ENCODE assay signal across 8 cellular contexts in genomic region chr3:20340324-20340928, GRCh38.
DNase-seq lines count a peak whose midpoint lies in the region; ATAC-seq and TF ChIP-seq lines count a peak whose summit lies in the region.

No MANE protein-coding gene starts in this region.

- no peaks in the 10 kb centered on the region for H3K79me2 ChIP-seq in mesendoderm (ENCODE audit: control insufficient read depth, insufficient read depth, low read length)

- H3K36me3 ChIP-seq in CD4-positive, alpha-beta memory T cell (ENCODE audit: insufficient read depth, low read length), result no peaks in the 10 kb centered on the region
- H3K36me3 ChIP-seq in endodermal cell (ENCODE audit: control insufficient read depth, insufficient read depth, low read length) (no peaks in the 10 kb centered on the region), mesendoderm (ENCODE audit: control insufficient read depth, insufficient read depth, low read length) (no peaks in the 10 kb centered on the region)

- peaks cover 0 to 3% (median under 1%) of the 10 kb centered on the region in 4 donors for H3K4me1 Mint-ChIP-seq in CD4-positive, alpha-beta memory T cell
- H3K4me1 Mint-ChIP-seq in activated CD8-positive, alpha-beta T cell treated with anti-CD3 and anti-CD28 coated beads for 36 hours (ENCODE audit: low read depth), result peaks cover 5% of the 10 kb centered on the region
- H3K4me1 Mint-ChIP-seq in endodermal cell, result peaks cover 46% of the 10 kb centered on the region

- intact Hi-C loops in CD4-positive, alpha-beta memory T cell (cut with micrococcal nuclease), result no loop called here
- intact Hi-C loops in activated CD8-positive, alpha-beta T cell treated with anti-CD3 and anti-CD28 coated beads for 36 hours (cut with micrococcal nuclease), result no loop called here

- H3K4me3 ChIP-seq in CD4-positive, alpha-beta memory T cell (ENCODE audit: low read length in 2 of 2), result no peak overlapping the region
- H3K4me3 ChIP-seq in endodermal cell (ENCODE audit: low read length), result no peak overlapping the region
- no peak overlapping the region for H3K4me3 ChIP-seq in mesendoderm (ENCODE audit: low read length)

- no peak overlapping the region for H3K27ac Mint-ChIP-seq in CD4-positive, alpha-beta memory T cell
- no peak overlapping the region for H3K27ac Mint-ChIP-seq in activated CD8-positive, alpha-beta T cell treated with anti-CD3 and anti-CD28 coated beads for 36 hours
- peak overlapping the region; percentile 42 for H3K27ac Mint-ChIP-seq in endodermal cell

- no peak overlapping the region for H2BK120ac ChIP-seq in mesendoderm (ENCODE audit: low read depth, low read length)

- no peak overlapping the region for H3K23ac ChIP-seq in mesendoderm (ENCODE audit: low read length)

- H3K4ac ChIP-seq in mesendoderm (ENCODE audit: low read depth, low read length), result no peak overlapping the region

- no peak overlapping the region for H2BK15ac ChIP-seq in mesendoderm (replicated peaks; ENCODE audit: low read depth)

- H3K9me3 Mint-ChIP-seq in CD4-positive, alpha-beta memory T cell, result no peaks in the 10 kb centered on the region
- no peaks in the 10 kb centered on the region for H3K9me3 Mint-ChIP-seq in activated CD8-positive, alpha-beta T cell treated with anti-CD3 and anti-CD28 coated beads for 36 hours
- H3K9me3 Mint-ChIP-seq in endodermal cell, result peaks cover 15% of the 10 kb centered on the region

- H3K27me3 Mint-ChIP-seq in CD4-positive, alpha-beta memory T cell, result no peaks in the 10 kb centered on the region
- H3K27me3 Mint-ChIP-seq in activated CD8-positive, alpha-beta T cell treated with anti-CD3 and anti-CD28 coated beads for 36 hours, result no peaks in the 10 kb centered on the region
- H3K27me3 Mint-ChIP-seq in endodermal cell (ENCODE audit: insufficient read depth), result peaks cover 1% of the 10 kb centered on the region

- no peaks in the 10 kb centered on the region for H3K27me3 ChIP-seq in CD4-positive, alpha-beta memory T cell (ENCODE audit: insufficient read depth, low read length)
- H3K27me3 ChIP-seq in endodermal cell (ENCODE audit: control insufficient read depth, insufficient read depth, low read length, poor library complexity, severe bottlenecking) (no peaks in the 10 kb centered on the region), mesendoderm (ENCODE audit: insufficient read depth, low read length, poor library complexity) (no peaks in the 10 kb centered on the region)

- peak; percentile 86 for TF ChIP-seq CTCF in activated CD8-positive, alpha-beta T cell treated with anti-CD3 and anti-CD28 coated beads for 36 hours (IDR thresholded peaks at IDR 0.05)
- TF ChIP-seq CTCF in endodermal cell (conservative IDR thresholded peaks at IDR 0.05), result peak; percentile 95

- no peak overlapping the region for H4K5ac ChIP-seq in mesendoderm (ENCODE audit: low read length)

- H2AK5ac ChIP-seq in mesendoderm (ENCODE audit: low read length), result no peak overlapping the region

- no peaks in the 10 kb centered on the region for H3K79me1 ChIP-seq in mesendoderm (ENCODE audit: low read length)

- no peaks in the 10 kb centered on the region for H3K9me3 ChIP-seq in CD4-positive, alpha-beta memory T cell (ENCODE audit: control insufficient read depth in 1 of 2, low read length in 2 of 2)
- no peaks in the 10 kb centered on the region for H3K9me3 ChIP-seq in endodermal cell (ENCODE audit: control insufficient read depth, low read length)

- WGBS in endodermal cell (ENCODE audit: insufficient coverage in 1 of 2, insufficient read length in 1 of 2), 2 experiments, result 20 to 23% methylated on average over 5 of the region's 6 CpGs
- WGBS in mesendoderm (ENCODE audit: extremely low coverage, insufficient coverage, low lambda C conversion rate), result no CpG with 5 or more reads among the region's 6 CpGs

- H3K18ac ChIP-seq in mesendoderm (ENCODE audit: low read length), result no peak overlapping the region

- H3K27ac ChIP-seq in CD4-positive, alpha-beta memory T cell (ENCODE audit: low read depth, low read length), result no peak overlapping the region
- H3K27ac ChIP-seq in endodermal cell (ENCODE audit: low read depth, low read length) (no peak overlapping the region), mesendoderm (ENCODE audit: low read depth, low read length) (no peak overlapping the region)

- H4K8ac ChIP-seq in mesendoderm (ENCODE audit: low read depth, low read length), result no peak overlapping the region

- CTCF ChIA-PET in CD4-positive, alpha-beta memory T cell (lab: Charles Lee; ENCODE audit: partially characterized antibody), result interaction anchor here (1.1 kb wide), 1 partner anchor 46 kb away, joined by 3 read pairs; no protein-coding TSS in a partner anchor
- CTCF ChIA-PET in activated CD8-positive, alpha-beta T cell treated with anti-CD3 and anti-CD28 coated beads for 36 hours (lab: Charles Lee), result interaction anchor here (0.8 to 2.3 kb wide), 4 partner anchors 9 to 557 kb away, joined by 3 to 7 read pairs (median 4); no protein-coding TSS in a partner anchor

- H2BK5ac ChIP-seq in mesendoderm (ENCODE audit: low read length), result no peak overlapping the region

- no peaks in the 10 kb centered on the region for H3K4me1 ChIP-seq in CD4-positive, alpha-beta memory T cell (ENCODE audit: insufficient read depth, low read length)
- H3K4me1 ChIP-seq in endodermal cell (ENCODE audit: control insufficient read depth, insufficient read depth, low read length) (peaks cover 24% of the 10 kb centered on the region), mesendoderm (ENCODE audit: control insufficient read depth, low read depth, low read length) (peaks cover 2% of the 10 kb centered on the region)

- H3K4me3 Mint-ChIP-seq in CD4-positive, alpha-beta memory T cell, result no peak overlapping the region
- H3K4me3 Mint-ChIP-seq in activated CD8-positive, alpha-beta T cell treated with anti-CD3 and anti-CD28 coated beads for 36 hours, result no peak overlapping the region
- no peak overlapping the region for H3K4me3 Mint-ChIP-seq in endodermal cell

- H3K56ac ChIP-seq in mesendoderm (ENCODE audit: low read length), result no peak overlapping the region

- ATAC-seq in GM19395 (IDR thresholded peaks at IDR 0.05; ENCODE audit: unreplicated experiment), result peak; percentile 89
- peak; percentile 88 for ATAC-seq in HG03442 (IDR thresholded peaks at IDR 0.05; ENCODE audit: unreplicated experiment)
- peak; percentile 79 for ATAC-seq in activated CD8-positive, alpha-beta T cell treated with anti-CD3 and anti-CD28 coated beads for 36 hours

- no peak overlapping the region for H3K4me2 ChIP-seq in mesendoderm (ENCODE audit: low read length)

- H3K9ac ChIP-seq in endodermal cell (ENCODE audit: extremely low read depth, low read length, poor library complexity, severe bottlenecking), result no peak overlapping the region
- no peak overlapping the region for H3K9ac ChIP-seq in mesendoderm (ENCODE audit: low read length)

- H3K36me3 Mint-ChIP-seq in CD4-positive, alpha-beta memory T cell, result no peaks in the 10 kb centered on the region
- no peaks in the 10 kb centered on the region for H3K36me3 Mint-ChIP-seq in activated CD8-positive, alpha-beta T cell treated with anti-CD3 and anti-CD28 coated beads for 36 hours (ENCODE audit: low read depth)
- H3K36me3 Mint-ChIP-seq in endodermal cell (ENCODE audit: low read depth), result peaks cover 16% of the 10 kb centered on the region

- POLR2A ChIA-PET in CD4-positive, alpha-beta memory T cell (lab: Charles Lee; ENCODE audit: partially characterized antibody), result no interaction called here
- POLR2A ChIA-PET in activated CD8-positive, alpha-beta T cell treated with anti-CD3 and anti-CD28 coated beads for 36 hours (lab: Charles Lee), result no interaction called here

- DNase-seq in CD4-positive, alpha-beta memory T cell, result peak; percentile 43 to 60 (median 50)
- peak; percentile 42 for DNase-seq in NCI-H774 (lab: John Stamatoyannopoulos, UW)
- peak; percentile 83 for DNase-seq in activated CD8-positive, alpha-beta T cell treated with anti-CD3 and anti-CD28 coated beads for 36 hours
- DNase-seq in endodermal cell, result peak; percentile 94
- DNase-seq in mesendoderm, result peak; percentile 88
- peak; percentile 15 to 41 for DNase-seq in stimulated activated CD8-positive, alpha-beta memory T cell treated with anti-CD3 and anti-CD28 coated beads, Interleukin-2, amount 100 ng/mL, for 48 hours (ENCODE audit: low read depth in 2 of 2)

Comparison
In these comparisons a context has a peak if more than half of its experiments do, and no peak if none do; other contexts are left out.
1. DNase-seq: peak in every context shown above with its lines; median percentile 94 in endodermal cell; 88 in mesendoderm; 83 in activated CD8-positive, alpha-beta T cell treated with anti-CD3 and anti-CD28 coated beads for 36 hours; 50 in CD4-positive, alpha-beta memory T cell; 42 in NCI-H774; 28 in stimulated activated CD8-positive, alpha-beta memory T cell treated with anti-CD3 and anti-CD28 coated beads, Interleukin-2, amount 100 ng/mL, for 48 hours.